9 cellular contexts compared by ENCODE assay signal in genomic region chr10:29634764-29635625, GRCh38. TPM values are rescaled to one million over a fixed set of nuclear protein-coding genes. Genes with fewer than 3 reads are reported as not detected.
DNase-seq lines count a peak whose midpoint lies in the region; ATAC-seq and TF ChIP-seq lines count a peak whose summit lies in the region.
"Had no signal": no experiment of that assay in that cellular context is flagged by ENCODE, and none has a peak within 500 bp of the region (broad histone marks: within the 10 kb centered on the region; RNA-seq: fewer than 3 reads in every experiment).

TSS of gene SVIL (minus strand) at chr10:29634971. CDS start at chr10:29555058, 79,913 bp downstream.

- H3K4me3 Mint-ChIP-seq in T-helper 2 cell treated with Interferon-gamma antibody and Interleukin-4, amounts not matched to agents 5 μg/mL and 100 μg/mL, for 36 hours, result no peak within 1 kb of the TSS
- no peak within 1 kb of the TSS for H3K4me3 Mint-ChIP-seq in activated CD8-positive, alpha-beta T cell treated with anti-CD3 and anti-CD28 coated beads for 36 hours
- H3K4me3 Mint-ChIP-seq: B cell had no signal

- H3K9ac ChIP-seq in rectal smooth muscle tissue (ENCODE audit: low read length), result no peak within 1 kb of the TSS

- no peaks in the 10 kb centered on the region for H3K9me3 ChIP-seq in heart right ventricle

- no peaks in the 10 kb centered on the region for H3K27me3 Mint-ChIP-seq in T-helper 2 cell treated with Interferon-gamma antibody and Interleukin-4, amounts not matched to agents 5 μg/mL and 100 μg/mL, for 36 hours (ENCODE audit: low read depth)
- peaks cover 1% of the 10 kb centered on the region for H3K27me3 Mint-ChIP-seq in activated CD8-positive, alpha-beta T cell treated with anti-CD3 and anti-CD28 coated beads for 36 hours
- H3K27me3 Mint-ChIP-seq: B cell had no signal

- WGBS in heart right ventricle, 2 donors, result 28 to 34% methylated on average over 10 of the region's 10 CpGs

- peaks cover 2 to 49% (median 28%) of the 10 kb centered on the region in 9 donors for H3K4me1 ChIP-seq in heart right ventricle
- peaks cover 33% of the 10 kb centered on the region for H3K4me1 ChIP-seq in rectal smooth muscle tissue (ENCODE audit: control insufficient read depth, insufficient read depth, low read length)

- POLR2A ChIA-PET in activated CD8-positive, alpha-beta T cell treated with anti-CD3 and anti-CD28 coated beads for 36 hours (lab: Charles Lee), result no interaction called here

- peak within 1 kb of the TSS; percentile 12 to 59 (median 50) for H3K4me3 ChIP-seq in heart right ventricle
- H3K4me3 ChIP-seq in rectal smooth muscle tissue (ENCODE audit: low read length), result peak within 1 kb of the TSS; percentile 47

- H3K4me1 Mint-ChIP-seq in T-helper 2 cell treated with Interferon-gamma antibody and Interleukin-4, amounts not matched to agents 5 μg/mL and 100 μg/mL, for 36 hours (ENCODE audit: low read depth), result peaks cover 22% of the 10 kb centered on the region
- H3K4me1 Mint-ChIP-seq in activated CD8-positive, alpha-beta T cell treated with anti-CD3 and anti-CD28 coated beads for 36 hours (ENCODE audit: low read depth), result peaks cover 39% of the 10 kb centered on the region
- H3K4me1 Mint-ChIP-seq: B cell had no signal

- H3K27me3 ChIP-seq in heart right ventricle (no peaks in the 10 kb centered on the region), rectal smooth muscle tissue (ENCODE audit: control insufficient read depth, insufficient read depth, low read length) (no peaks in the 10 kb centered on the region)

- CTCF ChIA-PET in activated CD8-positive, alpha-beta T cell treated with anti-CD3 and anti-CD28 coated beads for 36 hours (lab: Charles Lee), result interaction anchor here (1.1 kb wide), 1 partner anchor 99 kb away, joined by 4 read pairs; no protein-coding TSS in a partner anchor

- no peak for TF ChIP-seq CTCF in activated CD8-positive, alpha-beta T cell treated with anti-CD3 and anti-CD28 coated beads for 36 hours (IDR thresholded peaks at IDR 0.05)
- TF ChIP-seq CTCF in heart right ventricle (IDR thresholded peaks at IDR 0.05), result peak in 1 of 9 donors; percentile 6

- H3K27ac ChIP-seq in heart right ventricle, result peak within 1 kb of the TSS; percentile 62 to 93 (median 86)
- peak within 1 kb of the TSS; percentile 96 for H3K27ac ChIP-seq in rectal smooth muscle tissue (ENCODE audit: low read depth, low read length)

- H3K36me3 ChIP-seq in heart right ventricle (no peaks in the 10 kb centered on the region), rectal smooth muscle tissue (ENCODE audit: control insufficient read depth, insufficient read depth, low read length) (peaks cover 3% of the 10 kb centered on the region)

- intact Hi-C loops in T-helper 2 cell treated with Interferon-gamma antibody and Interleukin-4, amounts not matched to agents 100 ng/mL and 5 ng/mL, for 36 hours (cut with micrococcal nuclease), result no loop called here
- intact Hi-C loops in activated CD8-positive, alpha-beta T cell treated with anti-CD3 and anti-CD28 coated beads for 36 hours (cut with micrococcal nuclease), result no loop called here
- intact Hi-C loops in heart right ventricle (cut with DNase I), result loop anchor here in 7 of 10 donors (5.0 to 10.0 kb wide), 6 partner anchors 43 to 220 kb away; no protein-coding TSS in a partner anchor

- no peak within 1 kb of the TSS for H3K27ac Mint-ChIP-seq in T-helper 2 cell treated with Interferon-gamma antibody and Interleukin-4, amounts not matched to agents 5 μg/mL and 100 μg/mL, for 36 hours
- peak within 1 kb of the TSS; percentile 41 for H3K27ac Mint-ChIP-seq in activated CD8-positive, alpha-beta T cell treated with anti-CD3 and anti-CD28 coated beads for 36 hours
- H3K27ac Mint-ChIP-seq: B cell had no signal

- H3K36me3 Mint-ChIP-seq in T-helper 2 cell treated with Interferon-gamma antibody and Interleukin-4, amounts not matched to agents 5 μg/mL and 100 μg/mL, for 36 hours (ENCODE audit: low read depth), result peaks cover 3% of the 10 kb centered on the region
- H3K36me3 Mint-ChIP-seq in activated CD8-positive, alpha-beta T cell treated with anti-CD3 and anti-CD28 coated beads for 36 hours (ENCODE audit: low read depth), result peaks cover 5% of the 10 kb centered on the region

- no peaks in the 10 kb centered on the region for H3K9me3 Mint-ChIP-seq in T-helper 2 cell treated with Interferon-gamma antibody and Interleukin-4, amounts not matched to agents 5 μg/mL and 100 μg/mL, for 36 hours
- H3K9me3 Mint-ChIP-seq in activated CD8-positive, alpha-beta T cell treated with anti-CD3 and anti-CD28 coated beads for 36 hours, result no peaks in the 10 kb centered on the region

- no peak for DNase-seq in T-helper 2 cell treated with Interferon-gamma antibody and Interleukin-4, amounts not matched to agents 5 μg/mL and 100 μg/mL, for 36 hours (ENCODE audit: low spot score)
- DNase-seq in activated CD8-positive, alpha-beta T cell treated with anti-CD3 and anti-CD28 coated beads for 36 hours, result no peak
- DNase-seq in heart right ventricle, result peak; percentile 41 to 81
- DNase-seq in amniotic stem cell (lab: John Stamatoyannopoulos, UW), result no peak
- no peak for DNase-seq in putamen (ENCODE audit: low spot score)

- no peak for ATAC-seq in activated CD8-positive, alpha-beta T cell treated with anti-CD3 and anti-CD28 coated beads for 36 hours
- ATAC-seq in heart right ventricle, result peak; percentile 80 to 93 (median 86)
- ATAC-seq in HG03039 (IDR thresholded peaks at IDR 0.05; ENCODE audit: unreplicated experiment), result no peak

RNA-seq across cellular contexts. Expression of gene SVIL, which starts in this region (rescaled TPM):
- total RNA-seq in T-helper 2 cell treated with Interferon-gamma antibody and Interleukin-4, amounts not matched to agents 100 ng/mL and 5 ng/mL, for 36 hours, result 15.6 and 18.3 TPM in 2 replicates
- 1 to 10 TPM; 7.9 to 8.9 TPM for total RNA-seq in activated CD8-positive, alpha-beta T cell treated with anti-CD3 and anti-CD28 coated beads for 36 hours
- 100 to 1,000 TPM; 287 to 655 (median 537) TPM for total RNA-seq in heart right ventricle
- 100 to 1,000 TPM in 1 of 2 donors, 10 to 100 TPM in 1; 38.6 to 115 TPM for polyA plus RNA-seq in heart right ventricle

Comparison
In these comparisons a context has a peak if more than half of its experiments do, and no peak if none do; other contexts are left out.
1. RNA of gene SVIL (total RNA-seq): 287 to 655 TPM in heart right ventricle; 15.6 to 18.3 TPM in T-helper 2 cell treated with Interferon-gamma antibody and Interleukin-4, amounts not matched to agents 100 ng/mL and 5 ng/mL, for 36 hours and 7.9 to 8.9 TPM in activated CD8-positive, alpha-beta T cell treated with anti-CD3 and anti-CD28 coated beads for 36 hours; every median in the first group is over 10 times any median in the second.
2. DNase-seq: peak in heart right ventricle (2 of 2); none in T-helper 2 cell treated with Interferon-gamma antibody and Interleukin-4, amounts not matched to agents 5 μg/mL and 100 μg/mL, for 36 hours (single experiment), activated CD8-positive, alpha-beta T cell treated with anti-CD3 and anti-CD28 coated beads for 36 hours (single experiment), amniotic stem cell (single experiment) and putamen (single experiment).
3. ATAC-seq: peak in heart right ventricle (8 of 8); none in activated CD8-positive, alpha-beta T cell treated with anti-CD3 and anti-CD28 coated beads for 36 hours (single experiment) and HG03039 (single experiment).
4. intact Hi-C loops: an anchor here in heart right ventricle (5.0 to 10.0 kb wide); none called in T-helper 2 cell treated with Interferon-gamma antibody and Interleukin-4, amounts not matched to agents 100 ng/mL and 5 ng/mL, for 36 hours and activated CD8-positive, alpha-beta T cell treated with anti-CD3 and anti-CD28 coated beads for 36 hours.